Comparison of ENCODE assay signal across 11 cellular contexts in genomic region chr7:37449621-37450020, GRCh38. TPM values are rescaled to one million over a fixed set of nuclear protein-coding genes. Genes with fewer than 3 reads are reported as not detected.
A peak's percentile ranks its signal among the peaks of the same experiment; 100 is the strongest.
DNase-seq lines count a peak whose midpoint lies in the region; ATAC-seq, FAIRE-seq and TF ChIP-seq lines count a peak whose summit lies in the region.
"Had no signal": no experiment of that assay in that cellular context is flagged by ENCODE, and none has a peak within 500 bp of the region (broad histone marks: within the 10 kb centered on the region; RNA-seq: fewer than 3 reads in every experiment).

No MANE protein-coding gene starts in this region.

- peaks cover 0 to 9% (median 0%) of the 10 kb centered on the region in 11 experiments; a peak in 4 of 22 replicates for H4K20me1 ChIP-seq in BLaER1 treated with 17β-estradiol and CSF1 and Interleukin-3, amounts not matched to agents 10 nM and 100 nM
- H4K20me1 ChIP-seq in astrocyte (ENCODE audit: insufficient read depth, low read length) = no peaks in the 10 kb centered on the region

- H3K36me3 ChIP-seq in BLaER1 treated with 17β-estradiol and CSF1 and Interleukin-3, amounts not matched to agents 10 nM and 100 nM = no peaks in the 10 kb centered on the region; a peak in 1 of 22 replicates
- H3K36me3 ChIP-seq in HEK293 (ENCODE audit: control insufficient read depth in 2 of 2, insufficient read depth in 1 of 2, low read length in 2 of 2) = no peaks in the 10 kb centered on the region
- no peaks in the 10 kb centered on the region for H3K36me3 ChIP-seq in astrocyte (ENCODE audit: insufficient read depth, low read length)
- no peaks in the 10 kb centered on the region for H3K36me3 ChIP-seq in body of pancreas (replicated peaks in 1 of 2; ENCODE audit: insufficient read depth in 1 of 2, low read depth in 2 of 2)

- POLR2A ChIA-PET in HEK293 (lab: Yijun Ruan, JAX) = no interaction called here

- peak overlapping the region in 2 of 11 experiments; percentile 83 to 87; a peak in 4 of 22 replicates for H3K27ac ChIP-seq in BLaER1 treated with 17β-estradiol and CSF1 and Interleukin-3, amounts not matched to agents 10 nM and 100 nM
- H3K27ac ChIP-seq in HEK293 (ENCODE audit: extremely low read depth, low read depth, low read length) (no peak overlapping the region), astrocyte (ENCODE audit: low read depth, low read length) (no peak overlapping the region), body of pancreas (no peak overlapping the region)

- TF ChIP-seq POLR2A in body of pancreas (IDR thresholded peaks at IDR 0.05) = no peak

- H3K9me3 Mint-ChIP-seq in astrocyte (ENCODE audit: unreplicated experiment) (peaks cover 3% of the 10 kb centered on the region), natural killer cell (peaks cover 0 to 3% of the 10 kb centered on the region in 2 donors)

- 0 out of 22 replicates have a peak, but pooled peaks cover 0 to 3% (median 0%) of the 10 kb centered on the region in 11 experiments for H3K9me3 ChIP-seq in BLaER1 treated with 17β-estradiol and CSF1 and Interleukin-3, amounts not matched to agents 10 nM and 100 nM (replicated peaks in 1 of 11)
- H3K9me3 ChIP-seq in HEK293 (ENCODE audit: control insufficient read depth, insufficient read depth, low read depth, low read length) = no peaks in the 10 kb centered on the region
- no peaks in the 10 kb centered on the region for H3K9me3 ChIP-seq in astrocyte (ENCODE audit: insufficient read depth, low read depth, low read length)
- H3K9me3 ChIP-seq in body of pancreas = no peaks in the 10 kb centered on the region

- DNase-seq in astrocyte (ENCODE audit: low read depth) (no peak), natural killer cell (no peak), body of pancreas (no peak)
- DNase-seq in stimulated activated CD8-positive, alpha-beta memory T cell treated with anti-CD3 and anti-CD28 coated beads, Interleukin-4, amount 100 ng/mL, for 48 hours = no peak
- no peak for DNase-seq in stimulated activated CD4-positive, alpha-beta T cell treated with anti-CD3 and anti-CD28 coated beads, Interleukin-1b, Interleukin-23, amount 100 ng/mL, for 48 hours
- DNase-seq: dermis blood vessel endothelial cell, DMS153 had no signal

- H3K4me3 Mint-ChIP-seq in astrocyte (ENCODE audit: unreplicated experiment) (peak overlapping the region; percentile 89), natural killer cell (peak overlapping the region; percentile 100)

- H3K79me2 ChIP-seq in astrocyte (ENCODE audit: insufficient read depth, low read length) = no peaks in the 10 kb centered on the region

- no peak overlapping the region for H3K27ac Mint-ChIP-seq in astrocyte (ENCODE audit: unreplicated experiment)
- H3K27ac Mint-ChIP-seq in natural killer cell = peak overlapping the region; percentile 95 to 100

- H3K36me3 Mint-ChIP-seq in astrocyte (ENCODE audit: low read depth, unreplicated experiment) (no peaks in the 10 kb centered on the region), natural killer cell (peaks cover 5% of the 10 kb centered on the region)

- peak overlapping the region in 8 of 11 experiments; percentile 84 to 90 (median 88); a peak in 12 of 22 replicates for H3K9ac ChIP-seq in BLaER1 treated with 17β-estradiol and CSF1 and Interleukin-3, amounts not matched to agents 10 nM and 100 nM
- no peak overlapping the region for H3K9ac ChIP-seq in astrocyte (ENCODE audit: low read length)

- no peak for FAIRE-seq in astrocyte (lab: Jason Lieb, UNC)

- CTCF ChIA-PET in HEK293 (lab: Yijun Ruan, JAX) = interaction anchor here (0.7 to 1.3 kb wide), 5 partner anchors 10 to 213 kb away, joined by 3 to 7 read pairs (median 3); no protein-coding TSS in a partner anchor

- H3K27me3 ChIP-seq in BLaER1 treated with 17β-estradiol and CSF1 and Interleukin-3, amounts not matched to agents 10 nM and 100 nM = no peaks in the 10 kb centered on the region
- H3K27me3 ChIP-seq in astrocyte (ENCODE audit: insufficient read depth, low read length) (peaks cover 15% of the 10 kb centered on the region), body of pancreas (peaks cover 0 to 8% of the 10 kb centered on the region in 2 donors)

- peaks cover 18 to 34% (median 29%) of the 10 kb centered on the region in 10 experiments for H3K4me1 ChIP-seq in BLaER1 treated with 17β-estradiol and CSF1 and Interleukin-3, amounts not matched to agents 10 nM and 100 nM
- H3K4me1 ChIP-seq in HEK293 (ENCODE audit: control insufficient read depth, insufficient read depth, low read length) (peaks cover 4% of the 10 kb centered on the region), astrocyte (ENCODE audit: insufficient read depth, low read length) (peaks cover 4% of the 10 kb centered on the region), body of pancreas (peaks cover 19% of the 10 kb centered on the region)

- ATAC-seq in natural killer cell (no peak), HG02981 (IDR thresholded peaks at IDR 0.05; ENCODE audit: unreplicated experiment) (no peak), body of pancreas (no peak)
- ATAC-seq: Panc1 had no signal

- peaks cover 12% of the 10 kb centered on the region for H3K27me3 Mint-ChIP-seq in astrocyte (ENCODE audit: low read depth, unreplicated experiment)
- peaks cover 7 to 10% of the 10 kb centered on the region in 2 donors for H3K27me3 Mint-ChIP-seq in natural killer cell (ENCODE audit: low read depth in 2 of 2)

- intact Hi-C loops in natural killer cell (cut with micrococcal nuclease) = loop anchor here (2.0 to 5.0 kb wide), 3 partner anchors 17 to 97 kb away; no protein-coding TSS in a partner anchor
- intact Hi-C loops in body of pancreas (cut with DNase I) = no loop called here

- H3K4me3 ChIP-seq in BLaER1 treated with 17β-estradiol and CSF1 and Interleukin-3, amounts not matched to agents 10 nM and 100 nM = peak overlapping the region; percentile 76 to 91 (median 85); a peak in 19 of 20 replicates
- H3K4me3 ChIP-seq in HEK293 (ENCODE audit: low read depth, low read length) (no peak overlapping the region), astrocyte (ENCODE audit: insufficient read depth, low read depth, low read length) (no peak overlapping the region), body of pancreas (no peak overlapping the region)

- WGBS in body of pancreas, 2 donors = 25 to 26% methylated on average over 5 of the region's 5 CpGs

- H3K4me2 ChIP-seq in BLaER1 treated with 17β-estradiol and CSF1 and Interleukin-3, amounts not matched to agents 10 nM and 100 nM = peak overlapping the region; percentile 79 to 98 (median 84)
- H3K4me2 ChIP-seq in astrocyte (ENCODE audit: low read length) = no peak overlapping the region

- TF ChIP-seq CTCF in HEK293 (tag by site-specific recombination; IDR thresholded peaks at IDR 0.05) (no peak), astrocyte (IDR thresholded peaks at IDR 0.05; ENCODE audit: insufficient read depth, low read depth, low read length) (no peak), natural killer cell (IDR thresholded peaks at IDR 0.05) (no peak), body of pancreas (IDR thresholded peaks at IDR 0.05) (no peak)

- no peak overlapping the region for H2AFZ ChIP-seq in astrocyte (ENCODE audit: low read depth, low read length)

- H3K4me1 Mint-ChIP-seq in astrocyte (ENCODE audit: low read depth, unreplicated experiment) (peaks cover 11% of the 10 kb centered on the region), natural killer cell (peaks cover 65 to 69% of the 10 kb centered on the region in 2 donors)

TF ChIP-seq in HEK293, 187 proteins besides CTCF, POLR2A, EP300 and RAD21:
- TF ChIP-seq SCRT2 (tag by site-specific recombination; IDR thresholded peaks at IDR 0.05) (peak; percentile 91), ZNF16 (tag by site-specific recombination; IDR thresholded peaks at IDR 0.05; ENCODE audit: low read depth) (no peak)

RNA-seq across cellular contexts. Expression of gene ELMO1, which starts 1.0 kb away (rescaled TPM):
- 17.8 and 20.4 TPM in 2 replicates for total RNA-seq in astrocyte
- total RNA-seq in natural killer cell = 100 to 1,000 TPM; 127 to 147 (median 130) TPM
- 10 to 100 TPM; 10.9 to 56.0 TPM for total RNA-seq in body of pancreas

Comparison
In these comparisons a context has a peak if more than half of its experiments do, and no peak if none do; other contexts are left out.
1. H3K4me3 ChIP-seq: peak in BLaER1 treated with 17β-estradiol and CSF1 and Interleukin-3, amounts not matched to agents 10 nM and 100 nM (10 of 10); none in HEK293 (single experiment), astrocyte (single experiment) and body of pancreas (0 of 2).